8 cellular contexts compared by ENCODE assay signal in genomic region chr16:1971678-1972489, GRCh38. TPM values are rescaled to one million over a fixed set of nuclear protein-coding genes. Genes with fewer than 3 reads are reported as not detected.
DNase-seq lines count a peak whose midpoint lies in the region; ATAC-seq and TF ChIP-seq lines count a peak whose summit lies in the region.

Gene TBL3 (plus strand): TSS chr16:1972053. CDS start chr16:1972165, 112 bp downstream.

- BruUV-seq in PC-9 (replicated peaks; lab: Mats Ljungman, UMichigan), result no TSS peak

- ATAC-seq in GM21576 (IDR thresholded peaks at IDR 0.05; ENCODE audit: unreplicated experiment), result peak; percentile 69
- peak; percentile 95 to 97 for ATAC-seq in activated T-cell treated with anti-CD3 and anti-CD28 coated beads, Interleukin-2, amount 50 U/mL, for 4 hours

- H3K4me2 ChIP-seq in PC-9, result peak within 1 kb of the TSS; percentile 100

- peaks cover 18% of the 10 kb centered on the region; the same call in 1 of the 2 replicates for H3F3A ChIP-seq in PC-9 (ENCODE audit: insufficient read depth, low read depth)

- H3K9me3 ChIP-seq in PC-9 (ENCODE audit: insufficient read depth, low read depth) (no peaks in the 10 kb centered on the region), esophagus (ENCODE audit: control insufficient read depth in 2 of 2, insufficient read depth in 1 of 2, low read depth in 1 of 2, low read length in 1 of 2) (no peaks in the 10 kb centered on the region), muscle layer of colon (ENCODE audit: low read length) (no peaks in the 10 kb centered on the region)

- H3K79me2 ChIP-seq in PC-9 (ENCODE audit: low read depth), result peaks cover 38% of the 10 kb centered on the region

- peak within 1 kb of the TSS; percentile 80 for H3K9ac ChIP-seq in muscle layer of colon (ENCODE audit: low read length)

- H3K27me3 ChIP-seq in PC-9 (ENCODE audit: insufficient read depth, low read depth), result no peaks in the 10 kb centered on the region
- H3K27me3 ChIP-seq in esophagus (ENCODE audit: control insufficient read depth in 1 of 2, insufficient read depth in 2 of 2, low read length in 2 of 2), result peaks cover 0 to under 1% of the 10 kb centered on the region in 2 donors
- peaks cover 4 to 5% of the 10 kb centered on the region in 2 donors for H3K27me3 ChIP-seq in muscle layer of colon (ENCODE audit: control insufficient read depth in 1 of 2, insufficient read depth in 2 of 2, low read length in 2 of 2)

- peak; percentile 13; the same call in 1 of the 2 replicates for TF ChIP-seq EP300 in Ishikawa (IDR thresholded peaks at IDR 0.05; ENCODE audit: borderline replicate concordance)

- peaks cover 7% of the 10 kb centered on the region; the same call in 1 of the 2 replicates for H4K20me1 ChIP-seq in PC-9 (ENCODE audit: insufficient read depth)

- TF ChIP-seq CTCF in PC-9 (conservative IDR thresholded peaks at IDR 0.05), result no peak

- H3K4me1 Mint-ChIP-seq in activated T-cell treated with anti-CD3 and anti-CD28 coated beads, Interleukin-2, amount 50 U/mL, for 4 hours (ENCODE audit: low read depth), result peaks cover 22% of the 10 kb centered on the region

- peak; percentile 97 for DNase-seq in DMS53 (lab: John Stamatoyannopoulos, UW)
- DNase-seq in PC-9, result peak; percentile 86 to 98
- DNase-seq in activated T-cell treated with anti-CD3 and anti-CD28 coated beads, Interleukin-2, amount 50 U/mL, for 4 hours, result peak; percentile 94
- DNase-seq in stimulated activated CD8-positive, alpha-beta memory T cell treated with anti-CD3 and anti-CD28 coated beads, Interleukin-7, amount 100 ng/mL, for 1 hour (ENCODE audit: low read depth in 2 of 2), result peak; percentile 91 to 95

- peak within 1 kb of the TSS; percentile 92 for H3K4me3 Mint-ChIP-seq in activated T-cell treated with anti-CD3 and anti-CD28 coated beads, Interleukin-2, amount 50 U/mL, for 4 hours

- H3K4me1 ChIP-seq in PC-9 (replicated peaks; ENCODE audit: insufficient read depth) (peaks cover 16% of the 10 kb centered on the region), esophagus (ENCODE audit: control insufficient read depth in 2 of 2, insufficient read depth in 2 of 2, low read length in 1 of 2) (peaks cover 4 to 14% of the 10 kb centered on the region in 2 donors), muscle layer of colon (ENCODE audit: insufficient read depth, low read length) (peaks cover 20% of the 10 kb centered on the region)

- no peak for TF ChIP-seq RAD21 in Ishikawa (IDR thresholded peaks at IDR 0.05; ENCODE audit: low read depth)

- H3K36me3 Mint-ChIP-seq in activated T-cell treated with anti-CD3 and anti-CD28 coated beads, Interleukin-2, amount 50 U/mL, for 4 hours (ENCODE audit: insufficient read depth), result peaks cover 18% of the 10 kb centered on the region

- H2AFZ ChIP-seq in PC-9, result peak within 1 kb of the TSS; percentile 89

- CTCF ChIA-PET in PC-9 (lab: Charles Lee), result interaction anchor here (1.2 kb wide), 1 partner anchor 169 kb away, joined by 9 read pairs; no protein-coding TSS in a partner anchor

- WGBS in esophagus, 2 donors, result 0 to 1% methylated on average over 87 of the region's 87 CpGs

- H3K36me3 ChIP-seq in PC-9 (ENCODE audit: low read depth), result no peaks in the 10 kb centered on the region; the same call in 1 of the 2 replicates
- peaks cover 0 to 30% of the 10 kb centered on the region in 2 donors for H3K36me3 ChIP-seq in esophagus (ENCODE audit: control insufficient read depth in 2 of 2, insufficient read depth in 2 of 2, low read length in 1 of 2)
- H3K36me3 ChIP-seq in muscle layer of colon (ENCODE audit: insufficient read depth, low read length), result peaks cover 26% of the 10 kb centered on the region

- H3K9me3 Mint-ChIP-seq in activated T-cell treated with anti-CD3 and anti-CD28 coated beads, Interleukin-2, amount 50 U/mL, for 4 hours, result no peaks in the 10 kb centered on the region

- peak within 1 kb of the TSS; percentile 66 for H3K27ac ChIP-seq in PC-9
- peak within 1 kb of the TSS; percentile 97 to 99 for H3K27ac ChIP-seq in esophagus (ENCODE audit: low read depth in 2 of 2, low read length in 1 of 2)
- peak within 1 kb of the TSS; percentile 98 for H3K27ac ChIP-seq in muscle layer of colon (ENCODE audit: low read depth, low read length)

- POLR2A ChIA-PET in PC-9 (lab: Charles Lee; ENCODE audit: unreplicated experiment), result interaction anchor here (0.6 to 0.9 kb wide), 4 partner anchors 12 to 70 kb away, joined by 3 to 8 read pairs (median 3); no protein-coding TSS in a partner anchor

- H3K9me2 ChIP-seq in PC-9 (ENCODE audit: insufficient read depth), result no peaks in the 10 kb centered on the region

- H3K27me3 Mint-ChIP-seq in activated T-cell treated with anti-CD3 and anti-CD28 coated beads, Interleukin-2, amount 50 U/mL, for 4 hours (ENCODE audit: low read depth), result no peaks in the 10 kb centered on the region

- H3K4me3 ChIP-seq in PC-9 (peak within 1 kb of the TSS; percentile 75), esophagus (ENCODE audit: low read depth in 1 of 2, low read length in 2 of 2) (peak within 1 kb of the TSS; percentile 89 to 100), muscle layer of colon (ENCODE audit: low read depth in 1 of 2, low read length in 2 of 2) (peak within 1 kb of the TSS; percentile 89 to 97)

- intact Hi-C loops in PC-9 (cut with micrococcal nuclease; ENCODE audit: unreplicated experiment), result no loop called here

TF ChIP-seq in Ishikawa, 13 proteins besides CTCF, POLR2A, EP300 and RAD21:
- peak; percentile 100 for TF ChIP-seq CREB1 (IDR thresholded peaks at IDR 0.05; ENCODE audit: low read depth)
- TF ChIP-seq TEAD4 (IDR thresholded peaks at IDR 0.05), result peak; percentile 33; the same call in 1 of the 2 replicates
- peak; percentile 100 for TF ChIP-seq YY1 (IDR thresholded peaks at IDR 0.05; ENCODE audit: low read depth)
- peak; percentile 91 for TF ChIP-seq TAF1 (IDR thresholded peaks at IDR 0.05; ENCODE audit: low read depth)
- TF ChIP-seq, protein P1, sequence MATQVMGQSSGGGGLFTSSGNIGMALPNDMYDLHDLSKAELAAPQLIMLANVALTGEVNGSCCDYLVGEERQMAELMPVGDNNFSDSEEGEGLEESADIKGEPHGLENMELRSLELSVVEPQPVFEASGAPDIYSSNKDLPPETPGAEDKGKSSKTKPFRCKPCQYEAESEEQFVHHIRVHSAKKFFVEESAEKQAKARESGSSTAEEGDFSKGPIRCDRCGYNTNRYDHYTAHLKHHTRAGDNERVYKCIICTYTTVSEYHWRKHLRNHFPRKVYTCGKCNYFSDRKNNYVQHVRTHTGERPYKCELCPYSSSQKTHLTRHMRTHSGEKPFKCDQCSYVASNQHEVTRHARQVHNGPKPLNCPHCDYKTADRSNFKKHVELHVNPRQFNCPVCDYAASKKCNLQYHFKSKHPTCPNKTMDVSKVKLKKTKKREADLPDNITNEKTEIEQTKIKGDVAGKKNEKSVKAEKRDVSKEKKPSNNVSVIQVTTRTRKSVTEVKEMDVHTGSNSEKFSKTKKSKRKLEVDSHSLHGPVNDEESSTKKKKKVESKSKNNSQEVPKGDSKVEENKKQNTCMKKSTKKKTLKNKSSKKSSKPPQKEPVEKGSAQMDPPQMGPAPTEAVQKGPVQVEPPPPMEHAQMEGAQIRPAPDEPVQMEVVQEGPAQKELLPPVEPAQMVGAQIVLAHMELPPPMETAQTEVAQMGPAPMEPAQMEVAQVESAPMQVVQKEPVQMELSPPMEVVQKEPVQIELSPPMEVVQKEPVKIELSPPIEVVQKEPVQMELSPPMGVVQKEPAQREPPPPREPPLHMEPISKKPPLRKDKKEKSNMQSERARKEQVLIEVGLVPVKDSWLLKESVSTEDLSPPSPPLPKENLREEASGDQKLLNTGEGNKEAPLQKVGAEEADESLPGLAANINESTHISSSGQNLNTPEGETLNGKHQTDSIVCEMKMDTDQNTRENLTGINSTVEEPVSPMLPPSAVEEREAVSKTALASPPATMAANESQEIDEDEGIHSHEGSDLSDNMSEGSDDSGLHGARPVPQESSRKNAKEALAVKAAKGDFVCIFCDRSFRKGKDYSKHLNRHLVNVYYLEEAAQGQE (IDR thresholded peaks at IDR 0.05; ENCODE audit: low read depth), result no peak
- no peak; the same call in 1 of the 2 replicates for TF ChIP-seq CEBPB (IDR thresholded peaks at IDR 0.05)
- TF ChIP-seq FOXM1 (IDR thresholded peaks at IDR 0.05; ENCODE audit: borderline replicate concordance, low read depth), result no peak
- TF ChIP-seq ZBTB7A (IDR thresholded peaks at IDR 0.05; ENCODE audit: low read depth), result 0 out of 2 replicates have a peak, but pooled peaks have one; percentile 44
- peak; percentile 49 for TF ChIP-seq NFIC (IDR thresholded peaks at IDR 0.05)
- peak; percentile 91 for TF ChIP-seq EGR1 (IDR thresholded peaks at IDR 0.05)
- TF ChIP-seq TCF12 (IDR thresholded peaks at IDR 0.05; ENCODE audit: low read depth), result peak; percentile 78
- peak; percentile 59 for TF ChIP-seq USF1 (IDR thresholded peaks at IDR 0.05)
- TF ChIP-seq, protein P2, sequence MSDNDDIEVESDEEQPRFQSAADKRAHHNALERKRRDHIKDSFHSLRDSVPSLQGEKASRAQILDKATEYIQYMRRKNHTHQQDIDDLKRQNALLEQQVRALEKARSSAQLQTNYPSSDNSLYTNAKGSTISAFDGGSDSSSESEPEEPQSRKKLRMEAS (IDR thresholded peaks at IDR 0.05), result peak; percentile 92
TF ChIP-seq in Ishikawa: peak in this region for 10.

RNA-seq across cellular contexts. Expression of gene TBL3, which starts in this region (rescaled TPM):
- 51.3 and 66.4 TPM in 2 replicates for total RNA-seq in PC-9 (2021)
- 100 to 1,000 TPM; 146 to 159 (median 156) TPM for total RNA-seq in activated T-cell treated with anti-CD3 and anti-CD28 coated beads, Interleukin-2, amount 50 U/mL, for 4 hours
- 10 to 100 TPM; 56.6 to 59.0 TPM for polyA plus RNA-seq in esophagus

Comparison
In these comparisons a context has a peak if more than half of its experiments do, and no peak if none do; other contexts are left out.
1. Peak in every context shown above with its lines: DNase-seq, ATAC-seq, H3K4me3 ChIP-seq and H3K27ac ChIP-seq.